Comparison of ENCODE assay signal across 28 cellular contexts in the genomic region with DNA sequence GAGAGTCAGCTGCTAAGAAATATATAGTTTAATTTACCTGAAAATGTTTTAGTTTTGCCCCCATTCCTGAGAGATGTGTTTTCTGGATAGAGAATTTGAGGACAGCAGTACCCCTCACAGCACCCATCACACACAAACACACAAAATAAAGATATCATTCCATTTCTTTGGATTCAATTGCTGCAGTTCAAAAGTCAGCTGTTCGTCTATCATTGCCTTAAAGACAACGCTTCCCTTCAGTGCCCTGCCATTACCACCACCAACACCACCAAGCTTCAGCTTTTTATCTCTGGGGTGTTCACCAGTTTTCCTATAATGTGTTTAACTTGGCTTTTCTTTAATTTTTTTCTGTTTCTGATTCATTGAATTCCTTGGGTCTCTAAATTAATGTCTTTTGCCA.
"Had no signal": no experiment of that assay in that cellular context is flagged by ENCODE, and none has a peak within 500 bp of the region (broad histone marks: within the 10 kb centered on the region; RNA-seq: fewer than 3 reads in every experiment).

No MANE protein-coding gene starts in this region.

- ATAC-seq: effector memory CD8-positive, alpha-beta T cell; esophagus mucosa; foreskin keratinocyte; gastrocnemius medialis; gastroesophageal sphincter; heart left ventricle; heart right ventricle had no signal

- DNase-seq: colonic mucosa; cortex of kidney; dermis blood vessel endothelial cell; dorsolateral prefrontal cortex; effector CD4-positive, alpha-beta T cell; effector CD8-positive, alpha-beta T cell; effector memory CD4-positive, alpha-beta T cell; effector memory CD8-positive, alpha-beta T cell; endodermal cell; erythroblast; esophagus squamous epithelium; foreskin fibroblast; foreskin keratinocyte; foreskin melanocyte; gastrocnemius medialis; glutamatergic neuron; head of caudate nucleus; heart left ventricle; heart right ventricle had no signal

- H3K36me3 ChIP-seq: colonic mucosa, esophagus muscularis mucosa, esophagus squamous epithelium, gastrocnemius medialis, gastroesophageal sphincter, heart left ventricle, heart right ventricle had no signal

- H3K27ac Mint-ChIP-seq: dendritic cell treated with granulocyte-macrophage colony-stimulating factor and Interleukin-4, amounts not matched to agents 40 ng/mL and 50 ng/mL, for 4 days; effector memory CD8-positive, alpha-beta T cell; endodermal cell had no signal

- H2AFZ ChIP-seq: hepatocyte had no signal

- H3K4me1 Mint-ChIP-seq: endodermal cell had no signal

- H3K4me3 Mint-ChIP-seq: dendritic cell treated with granulocyte-macrophage colony-stimulating factor and Interleukin-4, amounts not matched to agents 40 ng/mL and 50 ng/mL, for 4 days; effector memory CD8-positive, alpha-beta T cell; endodermal cell had no signal

- H3K9me3 Mint-ChIP-seq: dendritic cell treated with granulocyte-macrophage colony-stimulating factor and Interleukin-4, amounts not matched to agents 40 ng/mL and 50 ng/mL, for 4 days; effector memory CD8-positive, alpha-beta T cell; endodermal cell had no signal

- H3K27ac ChIP-seq: colonic mucosa, coronary artery, dorsolateral prefrontal cortex, epithelial cell of prostate, esophagus muscularis mucosa, esophagus squamous epithelium, foreskin keratinocyte, gastrocnemius medialis, gastroesophageal sphincter, heart left ventricle, heart right ventricle, hepatocyte had no signal

- FAIRE-seq: endometrium, endothelial cell of umbilical vein had no signal

- H3K79me2 ChIP-seq: hepatocyte had no signal

- H3K4me1 ChIP-seq: colonic mucosa, foreskin keratinocyte, gastrocnemius medialis had no signal

- H3K27me3 ChIP-seq: colonic mucosa, esophagus muscularis mucosa, esophagus squamous epithelium, gastrocnemius medialis, gastroesophageal sphincter, heart left ventricle, hepatocyte had no signal

- H3K4me2 ChIP-seq: hepatocyte had no signal

- H3K9me3 ChIP-seq: colonic mucosa, esophagus muscularis mucosa, esophagus squamous epithelium, gastrocnemius medialis, gastroesophageal sphincter, heart left ventricle, heart right ventricle had no signal

- H3K4me3 ChIP-seq: colonic mucosa, coronary artery, dorsolateral prefrontal cortex, esophagus muscularis mucosa, esophagus squamous epithelium, gastrocnemius medialis, gastroesophageal sphincter, heart left ventricle, heart right ventricle, hepatocyte had no signal
